In genomic region chr6:94736231-94736630, GRCh38 we compare ENCODE assay signal across 17 cellular contexts.
A peak's percentile ranks its signal among the peaks of the same experiment; 100 is the strongest.
DNase-seq lines count a peak whose midpoint lies in the region; ATAC-seq and TF ChIP-seq lines count a peak whose summit lies in the region.
"Had no signal": no experiment of that assay in that cellular context is flagged by ENCODE, and none has a peak within 500 bp of the region (broad histone marks: within the 10 kb centered on the region; RNA-seq: fewer than 3 reads in every experiment).

No MANE protein-coding gene starts in this region.

- peak; percentile 50 for ATAC-seq in thoracic aorta (ENCODE audit: insufficient number of reproducible peaks, low FRiP score, low read depth)
- ATAC-seq: GM12878, HCT116, K562 had no signal

- H3K27me3 ChIP-seq in thoracic aorta (replicated peaks; ENCODE audit: insufficient read depth) (no peaks in the 10 kb centered on the region), colonic mucosa (no peaks in the 10 kb centered on the region)

- no peaks in the 10 kb centered on the region for H3K36me3 ChIP-seq in thoracic aorta
- H3K36me3 ChIP-seq in colonic mucosa = no peaks in the 10 kb centered on the region

- H3K27ac ChIP-seq in thoracic aorta = no peak overlapping the region
- H3K27ac ChIP-seq in colonic mucosa = no peak overlapping the region

- DNase-seq in NCI-H82 (lab: John Stamatoyannopoulos, UW) = peak; percentile 22
- DNase-seq in NCI-H82 treated with DMSO at 0.1 percent for 48 hours (lab: John Stamatoyannopoulos, UW; ENCODE audit: unreplicated experiment) = no peak
- peak; percentile 96 for DNase-seq in NCI-H146 (lab: John Stamatoyannopoulos, UW)
- DNase-seq in NCI-H69 (lab: John Stamatoyannopoulos, UW) = peak; percentile 96
- no peak for DNase-seq in thoracic aorta (ENCODE audit: low spot score)
- DNase-seq in colonic mucosa = no peak
- no peak for DNase-seq in NCI-H446 treated with DMSO at 0.1 percent for 48 hours (lab: John Stamatoyannopoulos, UW)
- DNase-seq: GDM1, NCI-H1436, NCI-H526, SK-N-SH, T-helper 1 cell, T1000 had no signal

- no peak overlapping the region for H3K4me3 ChIP-seq in thoracic aorta
- no peak overlapping the region for H3K4me3 ChIP-seq in colonic mucosa
- H3K4me3 ChIP-seq: GM12878, GM23338, K562 had no signal

- H3K9ac ChIP-seq in colonic mucosa (ENCODE audit: low read depth in 2 of 2, low read length in 2 of 2) = no peak overlapping the region
- H3K9ac ChIP-seq: SK-N-SH had no signal

- intact Hi-C loops in colonic mucosa (cut with DNase I) = no loop called here

- H3K4me1 ChIP-seq in thoracic aorta (ENCODE audit: control insufficient read depth in 1 of 2, low read depth in 2 of 2) = no peaks in the 10 kb centered on the region
- H3K4me1 ChIP-seq in colonic mucosa = no peaks in the 10 kb centered on the region

- H3K9me3 ChIP-seq in thoracic aorta (no peaks in the 10 kb centered on the region), colonic mucosa (no peaks in the 10 kb centered on the region)
- H3K9me3 ChIP-seq: SK-N-SH had no signal

- TF ChIP-seq CTCF in thoracic aorta (IDR thresholded peaks at IDR 0.05) (no peak), colonic mucosa (IDR thresholded peaks at IDR 0.05) (no peak)

Comparison
In these comparisons a context has a peak if more than half of its experiments do, and no peak if none do; other contexts are left out.
1. DNase-seq: peak in NCI-H82 (single experiment), NCI-H146 (single experiment) and NCI-H69 (single experiment); none in NCI-H82 treated with DMSO at 0.1 percent for 48 hours (single experiment), thoracic aorta (single experiment), colonic mucosa (single experiment) and NCI-H446 treated with DMSO at 0.1 percent for 48 hours (single experiment).